Comparison of ENCODE assay signal across 1 cellular context in the genomic region with DNA sequence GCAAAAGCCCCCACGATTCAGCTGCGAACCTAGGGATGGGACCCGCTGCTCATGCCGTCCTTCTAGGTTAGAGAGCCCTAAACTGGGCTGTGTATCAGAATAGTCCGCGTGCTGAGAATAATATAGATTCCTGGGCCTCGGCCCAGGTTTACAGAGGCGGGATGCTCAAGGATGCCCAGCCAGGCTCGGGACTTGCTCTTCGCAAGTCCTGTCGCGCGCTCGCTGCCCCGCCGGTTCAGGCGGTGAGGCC.
TF ChIP-seq lines count a peak whose summit lies in the region.

No MANE protein-coding gene starts in this region.

TF ChIP-seq in K562, 482 proteins besides CTCF, POLR2A, EP300 and RAD21 (continued from another document and continues in another):
- TF ChIP-seq, protein P1, sequence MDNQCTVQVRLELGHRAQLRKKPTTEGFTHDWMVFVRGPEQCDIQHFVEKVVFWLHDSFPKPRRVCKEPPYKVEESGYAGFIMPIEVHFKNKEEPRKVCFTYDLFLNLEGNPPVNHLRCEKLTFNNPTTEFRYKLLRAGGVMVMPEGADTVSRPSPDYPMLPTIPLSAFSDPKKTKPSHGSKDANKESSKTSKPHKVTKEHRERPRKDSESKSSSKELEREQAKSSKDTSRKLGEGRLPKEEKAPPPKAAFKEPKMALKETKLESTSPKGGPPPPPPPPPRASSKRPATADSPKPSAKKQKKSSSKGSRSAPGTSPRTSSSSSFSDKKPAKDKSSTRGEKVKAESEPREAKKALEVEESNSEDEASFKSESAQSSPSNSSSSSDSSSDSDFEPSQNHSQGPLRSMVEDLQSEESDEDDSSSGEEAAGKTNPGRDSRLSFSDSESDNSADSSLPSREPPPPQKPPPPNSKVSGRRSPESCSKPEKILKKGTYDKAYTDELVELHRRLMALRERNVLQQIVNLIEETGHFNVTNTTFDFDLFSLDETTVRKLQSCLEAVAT (IDR thresholded peaks at IDR 0.05) = peak in 1 of 2 experiments; percentile 2; a peak in 2 of 4 replicates
- TF ChIP-seq ESRRB (CRISPR knock-in tag; IDR thresholded peaks at IDR 0.05; ENCODE audit: borderline replicate concordance) = no peak
- peak; percentile 78 for TF ChIP-seq MECOM (CRISPR knock-in tag; IDR thresholded peaks at IDR 0.05)
- no peak for TF ChIP-seq MAFK (IDR thresholded peaks at IDR 0.05; ENCODE audit: low read length)
- TF ChIP-seq U2AF1 (optimal IDR thresholded peaks at IDR 0.05; ENCODE audit: low read depth, low read length) = no peak
- no peak for TF ChIP-seq BACH1 (tag; IDR thresholded peaks at IDR 0.05)
- TF ChIP-seq DACH1 (IDR thresholded peaks at IDR 0.05; ENCODE audit: partially characterized antibody) = peak; percentile 42
- no peak for TF ChIP-seq ARID4B (CRISPR knock-in tag; IDR thresholded peaks at IDR 0.05)
- TF ChIP-seq, protein P2, sequence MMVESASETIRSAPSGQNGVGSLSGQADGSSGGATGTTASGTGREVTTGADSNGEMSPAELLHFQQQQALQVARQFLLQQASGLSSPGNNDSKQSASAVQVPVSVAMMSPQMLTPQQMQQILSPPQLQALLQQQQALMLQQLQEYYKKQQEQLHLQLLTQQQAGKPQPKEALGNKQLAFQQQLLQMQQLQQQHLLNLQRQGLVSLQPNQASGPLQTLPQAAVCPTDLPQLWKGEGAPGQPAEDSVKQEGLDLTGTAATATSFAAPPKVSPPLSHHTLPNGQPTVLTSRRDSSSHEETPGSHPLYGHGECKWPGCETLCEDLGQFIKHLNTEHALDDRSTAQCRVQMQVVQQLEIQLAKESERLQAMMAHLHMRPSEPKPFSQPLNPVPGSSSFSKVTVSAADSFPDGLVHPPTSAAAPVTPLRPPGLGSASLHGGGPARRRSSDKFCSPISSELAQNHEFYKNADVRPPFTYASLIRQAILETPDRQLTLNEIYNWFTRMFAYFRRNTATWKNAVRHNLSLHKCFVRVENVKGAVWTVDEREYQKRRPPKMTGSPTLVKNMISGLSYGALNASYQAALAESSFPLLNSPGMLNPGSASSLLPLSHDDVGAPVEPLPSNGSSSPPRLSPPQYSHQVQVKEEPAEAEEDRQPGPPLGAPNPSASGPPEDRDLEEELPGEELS (CRISPR knock-in tag; IDR thresholded peaks at IDR 0.05; ENCODE audit: borderline replicate concordance) = no peak
- TF ChIP-seq RBM39 (optimal IDR thresholded peaks at IDR 0.05; ENCODE audit: low read depth, low read length) = no peak
- TF ChIP-seq ZNF551 (CRISPR knock-in tag; IDR thresholded peaks at IDR 0.05) = 0 out of 2 replicates have a peak, but pooled peaks have one; percentile 31
- TF ChIP-seq GTF3C2 (IDR thresholded peaks at IDR 0.05; ENCODE audit: borderline replicate concordance, extremely low read depth, insufficient read length) = no peak
- TF ChIP-seq PHF8 (IDR thresholded peaks at IDR 0.05; ENCODE audit: borderline replicate concordance, low read length) = peak; percentile 94
- TF ChIP-seq, protein P3, sequence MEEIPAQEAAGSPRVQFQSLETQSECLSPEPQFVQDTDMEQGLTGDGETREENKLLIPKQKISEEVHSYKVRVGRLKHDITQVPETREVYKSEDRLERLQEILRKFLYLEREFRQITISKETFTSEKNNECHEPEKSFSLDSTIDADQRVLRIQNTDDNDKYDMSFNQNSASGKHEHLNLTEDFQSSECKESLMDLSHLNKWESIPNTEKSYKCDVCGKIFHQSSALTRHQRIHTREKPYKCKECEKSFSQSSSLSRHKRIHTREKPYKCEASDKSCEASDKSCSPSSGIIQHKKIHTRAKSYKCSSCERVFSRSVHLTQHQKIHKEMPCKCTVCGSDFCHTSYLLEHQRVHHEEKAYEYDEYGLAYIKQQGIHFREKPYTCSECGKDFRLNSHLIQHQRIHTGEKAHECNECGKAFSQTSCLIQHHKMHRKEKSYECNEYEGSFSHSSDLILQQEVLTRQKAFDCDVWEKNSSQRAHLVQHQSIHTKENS (CRISPR knock-in tag; IDR thresholded peaks at IDR 0.05) = no peak
- TF ChIP-seq, protein P4, sequence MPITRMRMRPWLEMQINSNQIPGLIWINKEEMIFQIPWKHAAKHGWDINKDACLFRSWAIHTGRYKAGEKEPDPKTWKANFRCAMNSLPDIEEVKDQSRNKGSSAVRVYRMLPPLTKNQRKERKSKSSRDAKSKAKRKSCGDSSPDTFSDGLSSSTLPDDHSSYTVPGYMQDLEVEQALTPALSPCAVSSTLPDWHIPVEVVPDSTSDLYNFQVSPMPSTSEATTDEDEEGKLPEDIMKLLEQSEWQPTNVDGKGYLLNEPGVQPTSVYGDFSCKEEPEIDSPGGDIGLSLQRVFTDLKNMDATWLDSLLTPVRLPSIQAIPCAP (CRISPR knock-in tag; IDR thresholded peaks at IDR 0.05; ENCODE audit: borderline replicate concordance) = no peak
- TF ChIP-seq GABPA (tag; conservative IDR thresholded peaks at IDR 0.05; ENCODE audit: low read depth) = no peak
- TF ChIP-seq HOXB6 (CRISPR knock-in tag; IDR thresholded peaks at IDR 0.05; ENCODE audit: borderline replicate concordance) = 0 out of 2 replicates have a peak, but pooled peaks have one; percentile 26
- no peak for TF ChIP-seq NR1H2 (CRISPR knock-in tag; IDR thresholded peaks at IDR 0.05)
- TF ChIP-seq MYNN (IDR thresholded peaks at IDR 0.05) = no peak
- TF ChIP-seq MYNN (CRISPR knock-in tag; IDR thresholded peaks at IDR 0.05) = no peak
- no peak for TF ChIP-seq BMI1 (IDR thresholded peaks at IDR 0.05; ENCODE audit: low read length)
- TF ChIP-seq BRD9 (IDR thresholded peaks at IDR 0.05; ENCODE audit: low read depth, partially characterized antibody) = peak; percentile 61
- peak; percentile 89 for TF ChIP-seq ZZZ3 (IDR thresholded peaks at IDR 0.05)
- TF ChIP-seq E2F8 (IDR thresholded peaks at IDR 0.05; ENCODE audit: low read depth, partially characterized antibody) = no peak
- TF ChIP-seq CCAR2 (IDR thresholded peaks at IDR 0.05; ENCODE audit: low read depth, low read length) = no peak
- no peak for TF ChIP-seq TCF7 (IDR thresholded peaks at IDR 0.05; ENCODE audit: borderline replicate concordance)
- TF ChIP-seq HSF4 (CRISPR knock-in tag; IDR thresholded peaks at IDR 0.05; ENCODE audit: borderline replicate concordance) = peak; percentile 83; the same call in 1 of the 2 replicates
- TF ChIP-seq, protein P5, sequence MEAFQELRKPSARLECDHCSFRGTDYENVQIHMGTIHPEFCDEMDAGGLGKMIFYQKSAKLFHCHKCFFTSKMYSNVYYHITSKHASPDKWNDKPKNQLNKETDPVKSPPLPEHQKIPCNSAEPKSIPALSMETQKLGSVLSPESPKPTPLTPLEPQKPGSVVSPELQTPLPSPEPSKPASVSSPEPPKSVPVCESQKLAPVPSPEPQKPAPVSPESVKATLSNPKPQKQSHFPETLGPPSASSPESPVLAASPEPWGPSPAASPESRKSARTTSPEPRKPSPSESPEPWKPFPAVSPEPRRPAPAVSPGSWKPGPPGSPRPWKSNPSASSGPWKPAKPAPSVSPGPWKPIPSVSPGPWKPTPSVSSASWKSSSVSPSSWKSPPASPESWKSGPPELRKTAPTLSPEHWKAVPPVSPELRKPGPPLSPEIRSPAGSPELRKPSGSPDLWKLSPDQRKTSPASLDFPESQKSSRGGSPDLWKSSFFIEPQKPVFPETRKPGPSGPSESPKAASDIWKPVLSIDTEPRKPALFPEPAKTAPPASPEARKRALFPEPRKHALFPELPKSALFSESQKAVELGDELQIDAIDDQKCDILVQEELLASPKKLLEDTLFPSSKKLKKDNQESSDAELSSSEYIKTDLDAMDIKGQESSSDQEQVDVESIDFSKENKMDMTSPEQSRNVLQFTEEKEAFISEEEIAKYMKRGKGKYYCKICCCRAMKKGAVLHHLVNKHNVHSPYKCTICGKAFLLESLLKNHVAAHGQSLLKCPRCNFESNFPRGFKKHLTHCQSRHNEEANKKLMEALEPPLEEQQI (IDR thresholded peaks at IDR 0.05) = peak; percentile 82; the same call in 1 of the 2 replicates
- no peak for TF ChIP-seq SRSF3 (IDR thresholded peaks at IDR 0.05; ENCODE audit: insufficient read depth, low read length)
- TF ChIP-seq TRIM24 (IDR thresholded peaks at IDR 0.05) = no peak
- TF ChIP-seq ZNF134 (CRISPR knock-in tag; conservative IDR thresholded peaks at IDR 0.05) = 0 out of 2 replicates have a peak, but pooled peaks have one; percentile 1
- no peak for TF ChIP-seq ELF2 (CRISPR knock-in tag; IDR thresholded peaks at IDR 0.05)
- TF ChIP-seq NEUROD1 (IDR thresholded peaks at IDR 0.05; ENCODE audit: borderline replicate concordance, low read depth, low read length, partially characterized antibody) = no peak
- peak; percentile 32 for TF ChIP-seq ETS2 (tag; IDR thresholded peaks at IDR 0.05; ENCODE audit: borderline replicate concordance, poor library complexity, severe bottlenecking)
- no peak for TF ChIP-seq ZNF431 (CRISPR knock-in tag; IDR thresholded peaks at IDR 0.05)
- TF ChIP-seq ILK (tag; IDR thresholded peaks at IDR 0.05; ENCODE audit: borderline replicate concordance, low read depth) = no peak
- TF ChIP-seq CEBPB (tag; IDR thresholded peaks at IDR 0.05) = no peak; the same call in none of the 2 replicates
